Comparison of ENCODE assay signal across 12 cellular contexts in the genomic region with DNA sequence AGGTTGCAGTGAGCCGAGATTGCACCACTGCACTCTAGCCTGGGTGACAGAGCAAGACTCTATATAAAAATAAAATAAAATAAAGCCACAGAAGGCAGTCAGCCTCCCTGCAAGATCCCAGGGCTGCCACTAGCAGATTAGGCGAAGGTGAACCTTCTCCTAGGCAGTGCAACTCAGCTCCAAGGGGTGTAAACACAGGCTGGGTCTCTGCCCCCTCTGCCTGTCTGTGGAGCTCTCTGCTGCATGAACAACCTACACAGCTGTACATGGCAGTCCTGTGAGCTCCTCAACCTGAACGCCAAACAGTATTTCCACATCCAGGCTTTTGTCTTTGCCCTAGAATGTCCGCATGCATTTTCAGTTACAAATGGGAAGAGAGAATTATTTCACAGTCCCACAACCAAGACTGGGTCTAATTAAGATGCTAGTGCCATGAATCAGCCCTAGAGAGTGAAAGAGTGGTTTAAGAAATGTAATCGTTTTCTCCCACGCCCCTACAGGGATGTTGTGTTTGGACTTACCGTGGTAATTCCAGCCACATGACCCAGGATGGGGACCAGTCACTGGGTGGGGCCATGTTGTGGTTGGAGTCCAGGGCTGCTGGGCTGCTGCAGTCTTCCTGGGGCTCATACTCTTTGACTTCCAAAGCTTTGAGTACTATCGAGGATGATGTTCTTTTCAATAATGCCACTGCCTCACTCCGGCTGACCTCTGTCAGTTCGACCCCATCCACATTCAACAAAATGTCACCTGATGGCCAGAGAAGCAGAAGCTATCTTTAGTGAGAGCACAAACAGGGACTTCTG.
DNase-seq lines count a peak whose midpoint lies in the region; TF ChIP-seq lines count a peak whose summit lies in the region.
"Had no signal": no experiment of that assay in that cellular context is flagged by ENCODE, and none has a peak within 500 bp of the region (broad histone marks: within the 10 kb centered on the region; RNA-seq: fewer than 3 reads in every experiment).

No MANE protein-coding gene starts in this region.

- no peak overlapping the region for H2AK5ac ChIP-seq in mesenchymal stem cell (ENCODE audit: low read length, severe bottlenecking)

- peak overlapping the region in 1 of 2 experiments; percentile 31 for H3K4me3 ChIP-seq in mesenchymal stem cell (ENCODE audit: insufficient read depth in 1 of 2, low read depth in 1 of 2, low read length in 2 of 2)

- H4K8ac ChIP-seq in mesenchymal stem cell (ENCODE audit: low read length): peak overlapping the region; percentile 89

- peak overlapping the region; percentile 84 for H3K9ac ChIP-seq in mesenchymal stem cell (ENCODE audit: low read length)

- H3K27ac ChIP-seq in mesenchymal stem cell (ENCODE audit: low read length, poor library complexity, severe bottlenecking): no peak overlapping the region

- peak overlapping the region; percentile 94 for H3K27ac Mint-ChIP-seq in chondrocyte (ENCODE audit: unreplicated experiment)
- no peak overlapping the region for H3K27ac Mint-ChIP-seq in immature natural killer cell
- H3K27ac Mint-ChIP-seq: CD8-positive, alpha-beta memory T cell; dendritic cell treated with granulocyte-macrophage colony-stimulating factor and Interleukin-4, amounts not matched to agents 40 ng/mL and 50 ng/mL, for 4 days had no signal

- peak overlapping the region; percentile 4 to 82 for H2BK12ac ChIP-seq in mesenchymal stem cell (ENCODE audit: low read length in 2 of 2)

- H3K27me3 ChIP-seq in mesenchymal stem cell (ENCODE audit: control insufficient read depth in 1 of 2, insufficient read depth in 1 of 2, low read length in 2 of 2): no peaks in the 10 kb centered on the region

- H2BK15ac ChIP-seq in mesenchymal stem cell (ENCODE audit: low read depth, poor library complexity, severe bottlenecking): no peak overlapping the region

- H3K79me1 ChIP-seq in mesenchymal stem cell (replicated peaks; ENCODE audit: low read length, poor library complexity, severe bottlenecking): no peaks in the 10 kb centered on the region

- H3K36me3 Mint-ChIP-seq in chondrocyte (ENCODE audit: low read depth): peaks cover 11% of the 10 kb centered on the region
- H3K36me3 Mint-ChIP-seq in immature natural killer cell: no peaks in the 10 kb centered on the region

- H3K9me3 Mint-ChIP-seq in chondrocyte (ENCODE audit: low read depth): peaks cover 11% of the 10 kb centered on the region
- H3K9me3 Mint-ChIP-seq in immature natural killer cell: peaks cover 0 to 14% (median 9%) of the 10 kb centered on the region in 6 donors
- H3K9me3 Mint-ChIP-seq: dendritic cell treated with granulocyte-macrophage colony-stimulating factor and Interleukin-4, amounts not matched to agents 40 ng/mL and 50 ng/mL, for 4 days had no signal

- peak overlapping the region in 1 of 2 experiments; percentile 36 for H3K14ac ChIP-seq in mesenchymal stem cell (ENCODE audit: low read length in 2 of 2)

- peaks cover 0 to 2% of the 10 kb centered on the region in 2 experiments for H3K36me3 ChIP-seq in mesenchymal stem cell (ENCODE audit: control insufficient read depth in 1 of 2, insufficient read depth in 2 of 2, low read depth in 1 of 2, low read length in 2 of 2)

- no peak overlapping the region for H2BK5ac ChIP-seq in mesenchymal stem cell (ENCODE audit: low read depth, low read length, poor library complexity, severe bottlenecking)

- no peak overlapping the region for H3K23ac ChIP-seq in mesenchymal stem cell (ENCODE audit: low read length in 2 of 2)

- H3K9me3 ChIP-seq in mesenchymal stem cell (ENCODE audit: control insufficient read depth, low read length): peaks cover 2% of the 10 kb centered on the region

- WGBS in mesenchymal stem cell: 35% methylated on average over 8 of the region's 10 CpGs

- peak; percentile 98 for DNase-seq in AG09319 (ENCODE audit: extremely low read depth, low read depth)
- DNase-seq in LoVo (ENCODE audit: low spot score): peak; percentile 33
- no peak for DNase-seq in chondrocyte (ENCODE audit: low spot score)
- DNase-seq in mesenchymal stem cell: peak; percentile 94
- no peak for DNase-seq in immature natural killer cell
- DNase-seq in stimulated activated CD4-positive, alpha-beta T cell treated with anti-CD3 and anti-CD28 coated beads, Interleukin-1b, Interleukin-23, amount 100 ng/mL, for 48 hours: no peak
- DNase-seq in NCI-H2227 (lab: John Stamatoyannopoulos, UW; ENCODE audit: unreplicated experiment): no peak
- no peak for DNase-seq in stimulated activated CD8-positive, alpha-beta memory T cell treated with anti-CD3 and anti-CD28 coated beads, Interleukin-4, amount 100 ng/mL, for 48 hours
- DNase-seq: CD8-positive, alpha-beta memory T cell; NCI-H1105 treated with DMSO at 0.1 percent for 48 hours; stimulated activated CD4-positive, alpha-beta T cell treated with anti-CD3 and anti-CD28 coated beads, Interleukin-4, amount 100 ng/mL, for 4 hours had no signal

- H2BK120ac ChIP-seq in mesenchymal stem cell (ENCODE audit: low read depth, low read length): no peak overlapping the region

- H3K4me3 Mint-ChIP-seq in chondrocyte (ENCODE audit: unreplicated experiment) (no peak overlapping the region), immature natural killer cell (no peak overlapping the region)
- H3K4me3 Mint-ChIP-seq: CD8-positive, alpha-beta memory T cell; dendritic cell treated with granulocyte-macrophage colony-stimulating factor and Interleukin-4, amounts not matched to agents 40 ng/mL and 50 ng/mL, for 4 days had no signal

- H3K4me2 ChIP-seq in mesenchymal stem cell (ENCODE audit: low read length, poor library complexity, severe bottlenecking): no peak overlapping the region

- H3K4me1 Mint-ChIP-seq in chondrocyte (ENCODE audit: low read depth) (peaks cover 58% of the 10 kb centered on the region), immature natural killer cell (no peaks in the 10 kb centered on the region)
- H3K4me1 Mint-ChIP-seq: CD8-positive, alpha-beta memory T cell had no signal

- TF ChIP-seq CTCF in AG09319 (IDR thresholded peaks at IDR 0.05; ENCODE audit: low read depth, low read length) (no peak), chondrocyte (IDR thresholded peaks at IDR 0.05) (peak; percentile 20)

- no peak overlapping the region for H3K4ac ChIP-seq in mesenchymal stem cell (ENCODE audit: low read depth in 1 of 2, low read length in 2 of 2)

- H2AFZ ChIP-seq in mesenchymal stem cell (ENCODE audit: low read depth, low read length): no peak overlapping the region

- H3K18ac ChIP-seq in mesenchymal stem cell (ENCODE audit: low read depth in 1 of 2, low read length in 2 of 2): peak overlapping the region; percentile 70 to 77

- H3K27me3 Mint-ChIP-seq in chondrocyte (ENCODE audit: low read depth): no peaks in the 10 kb centered on the region
- peaks cover 0 to 1% (median 1%) of the 10 kb centered on the region in 3 donors for H3K27me3 Mint-ChIP-seq in immature natural killer cell (ENCODE audit: low read depth in 3 of 3)
- H3K27me3 Mint-ChIP-seq: dendritic cell treated with granulocyte-macrophage colony-stimulating factor and Interleukin-4, amounts not matched to agents 40 ng/mL and 50 ng/mL, for 4 days had no signal

- no peak overlapping the region for H4K91ac ChIP-seq in mesenchymal stem cell (ENCODE audit: low read length)

- H3K4me1 ChIP-seq in mesenchymal stem cell (ENCODE audit: control insufficient read depth, insufficient read depth, low read depth, low read length): peaks cover 3% of the 10 kb centered on the region

Comparison
In these comparisons a context has a peak if more than half of its experiments do, and no peak if none do; other contexts are left out.
1. DNase-seq: peak in AG09319 (single experiment), LoVo (single experiment) and mesenchymal stem cell (single experiment); none in chondrocyte (single experiment), immature natural killer cell (0 of 3), stimulated activated CD4-positive, alpha-beta T cell treated with anti-CD3 and anti-CD28 coated beads, Interleukin-1b, Interleukin-23, amount 100 ng/mL, for 48 hours (single experiment), NCI-H2227 (single experiment) and stimulated activated CD8-positive, alpha-beta memory T cell treated with anti-CD3 and anti-CD28 coated beads, Interleukin-4, amount 100 ng/mL, for 48 hours (single experiment).